In the genomic region with DNA sequence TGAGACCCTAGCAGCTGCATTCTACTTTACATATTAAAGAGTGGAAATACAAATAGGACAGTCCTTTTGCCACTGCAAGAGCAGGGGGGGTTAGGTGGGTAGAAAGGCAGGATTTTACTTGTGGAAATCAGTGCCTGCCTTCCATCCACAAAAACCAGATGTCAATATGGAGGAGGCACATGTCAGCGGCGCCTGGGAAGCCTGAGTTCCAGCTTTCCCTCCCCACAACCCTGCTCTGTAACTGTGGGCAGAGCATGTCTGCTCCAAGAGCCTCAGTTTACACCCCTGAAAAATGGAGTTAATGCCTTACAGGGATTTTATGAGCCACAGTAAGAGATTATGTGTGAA, we compare ENCODE assay signal across 16 cellular contexts. TPM values are rescaled to one million over a fixed set of nuclear protein-coding genes. Genes with fewer than 3 reads are reported as not detected.
DNase-seq lines count a peak whose midpoint lies in the region; ATAC-seq and TF ChIP-seq lines count a peak whose summit lies in the region.
"Had no signal": no experiment of that assay in that cellular context is flagged by ENCODE, and none has a peak within 500 bp of the region (broad histone marks: within the 10 kb centered on the region; RNA-seq: fewer than 3 reads in every experiment).

No MANE protein-coding gene starts in this region.

- POLR2A ChIA-PET in RWPE1 (lab: Yijun Ruan, JAX; ENCODE audit: low non-redundant PET), result no interaction called here

- peak overlapping the region; percentile 29 for H3K4me3 ChIP-seq in GM23338
- H3K4me3 ChIP-seq in neural cell (ENCODE audit: low read length), result no peak overlapping the region
- H3K4me3 ChIP-seq: K562, pancreas, skin epidermis had no signal

- H4K20me1 ChIP-seq in GM23338 (replicated peaks; ENCODE audit: insufficient read depth) (no peaks in the 10 kb centered on the region), neural cell (ENCODE audit: insufficient read depth) (no peaks in the 10 kb centered on the region)

- H3K4me1 ChIP-seq in GM23338 (ENCODE audit: insufficient read depth), result peaks cover 43% of the 10 kb centered on the region
- H3K4me1 ChIP-seq: pancreas had no signal

- H3K4me1 Mint-ChIP-seq in GM23338 (peaks cover 57% of the 10 kb centered on the region), endothelial cell (ENCODE audit: unreplicated experiment) (peaks cover 25% of the 10 kb centered on the region)
- H3K4me1 Mint-ChIP-seq: activated CD4-positive, alpha-beta T cell treated with anti-CD3 and anti-CD28 coated beads, Interleukin-2, amount 10 ng/mL, durations not matched to agents 7 days and 5 days; activated naive CD4-positive, alpha-beta T cell treated with anti-CD3 and anti-CD28 coated beads, Interleukin-2, amount 10 ng/mL, durations not matched to agents 7 days and 5 days had no signal

- H3K36me3 ChIP-seq in GM23338 (ENCODE audit: insufficient read depth), result 0 out of 2 replicates have a peak, but pooled peaks cover 5% of the 10 kb centered on the region
- no peaks in the 10 kb centered on the region for H3K36me3 ChIP-seq in neural cell (ENCODE audit: insufficient read depth, low read length)
- H3K36me3 ChIP-seq: pancreas had no signal

- CTCF ChIA-PET in RWPE1 (lab: Yijun Ruan, JAX), result interaction anchor here (1.0 kb wide), 1 partner anchor 8 kb away, joined by 4 read pairs; no protein-coding TSS in a partner anchor

- H3K27me3 ChIP-seq in GM23338 (ENCODE audit: insufficient read depth) (no peaks in the 10 kb centered on the region), neural cell (ENCODE audit: insufficient read depth, low read depth, low read length) (no peaks in the 10 kb centered on the region)
- H3K27me3 ChIP-seq: pancreas had no signal

- no peak for TF ChIP-seq CTCF in GM23338 (conservative IDR thresholded peaks at IDR 0.05; ENCODE audit: low read depth in 2 of 2)
- TF ChIP-seq CTCF in RWPE1 (conservative IDR thresholded peaks at IDR 0.05; ENCODE audit: low read depth), result no peak
- no peak for TF ChIP-seq CTCF in endothelial cell (IDR thresholded peaks at IDR 0.05; ENCODE audit: unreplicated experiment)
- no peak for TF ChIP-seq CTCF in neural cell (IDR thresholded peaks at IDR 0.05; ENCODE audit: poor library complexity, severe bottlenecking)

- peak overlapping the region; percentile 67 for H3K27ac ChIP-seq in GM23338 (ENCODE audit: low read depth)
- H3K27ac ChIP-seq in RWPE1, result peak overlapping the region; percentile 56
- H3K27ac ChIP-seq in neural cell (ENCODE audit: low read length), result no peak overlapping the region
- no peak overlapping the region for H3K27ac ChIP-seq in substantia nigra (ENCODE audit: low read depth, low read length, poor library complexity, severe bottlenecking)
- H3K27ac ChIP-seq: pancreas had no signal

- peaks cover 34% of the 10 kb centered on the region for H3K36me3 Mint-ChIP-seq in GM23338 (ENCODE audit: low read depth)
- peaks cover 7% of the 10 kb centered on the region for H3K36me3 Mint-ChIP-seq in endothelial cell (ENCODE audit: low read depth, unreplicated experiment)
- H3K36me3 Mint-ChIP-seq: activated naive CD4-positive, alpha-beta T cell treated with anti-CD3 and anti-CD28 coated beads, Interleukin-2, amount 10 ng/mL, durations not matched to agents 7 days and 5 days had no signal

- ATAC-seq in GM23338, result no peak
- ATAC-seq in HG03457 (IDR thresholded peaks at IDR 0.05; ENCODE audit: unreplicated experiment), result no peak
- ATAC-seq in GM21526 (IDR thresholded peaks at IDR 0.05; ENCODE audit: low FRiP score, unreplicated experiment), result no peak
- ATAC-seq: K562 had no signal

- no peaks in the 10 kb centered on the region for H3K9me2 ChIP-seq in GM23338 (ENCODE audit: insufficient read depth)
- no peaks in the 10 kb centered on the region for H3K9me2 ChIP-seq in neural cell (ENCODE audit: insufficient read depth, low read length)

- H3K9me3 Mint-ChIP-seq in GM23338, result no peaks in the 10 kb centered on the region
- H3K9me3 Mint-ChIP-seq in endothelial cell (ENCODE audit: unreplicated experiment), result no peaks in the 10 kb centered on the region
- H3K9me3 Mint-ChIP-seq: activated CD4-positive, alpha-beta T cell treated with anti-CD3 and anti-CD28 coated beads, Interleukin-2, amount 10 ng/mL, durations not matched to agents 7 days and 5 days; activated naive CD4-positive, alpha-beta T cell treated with anti-CD3 and anti-CD28 coated beads, Interleukin-2, amount 10 ng/mL, durations not matched to agents 7 days and 5 days had no signal

- peak overlapping the region; percentile 55 for H3K4me2 ChIP-seq in GM23338
- H3K4me2 ChIP-seq in neural cell (ENCODE audit: low read length), result no peak overlapping the region

- H3K9ac ChIP-seq in neural cell (ENCODE audit: low read length), result peak overlapping the region; percentile 25

- H3K27me3 Mint-ChIP-seq in GM23338 (ENCODE audit: insufficient read depth, low read depth, poor library complexity) (peaks cover 11% of the 10 kb centered on the region), endothelial cell (ENCODE audit: unreplicated experiment) (peaks cover 4% of the 10 kb centered on the region)
- H3K27me3 Mint-ChIP-seq: activated CD4-positive, alpha-beta T cell treated with anti-CD3 and anti-CD28 coated beads, Interleukin-2, amount 10 ng/mL, durations not matched to agents 7 days and 5 days had no signal

- no peak for TF ChIP-seq RAD21 in neural cell (conservative IDR thresholded peaks at IDR 0.05)

- no peak for TF ChIP-seq EP300 in neural cell (conservative IDR thresholded peaks at IDR 0.05; ENCODE audit: poor library complexity, severe bottlenecking)

- no peaks in the 10 kb centered on the region for H3K9me3 ChIP-seq in neural cell (ENCODE audit: low read length)
- H3K9me3 ChIP-seq: pancreas had no signal

- H3F3A ChIP-seq in GM23338 (replicated peaks; ENCODE audit: low read depth), result peaks cover 6% of the 10 kb centered on the region; the same call in 1 of the 2 replicates
- H3F3A ChIP-seq in neural cell (ENCODE audit: insufficient read depth, low read length, poor library complexity, severe bottlenecking), result no peaks in the 10 kb centered on the region

- H3K79me2 ChIP-seq in GM23338 (replicated peaks; ENCODE audit: insufficient read depth) (no peaks in the 10 kb centered on the region), neural cell (replicated peaks; ENCODE audit: insufficient read depth, low read length) (no peaks in the 10 kb centered on the region)

- DNase-seq in GM23338 (ENCODE audit: low spot score) (no peak), RWPE1 (ENCODE audit: low spot score) (no peak), endothelial cell (ENCODE audit: low spot score) (no peak), substantia nigra (lab: John Stamatoyannopoulos, UW) (no peak)
- no peak for DNase-seq in activated CD4-positive, CD25-positive, alpha-beta regulatory T cell (lab: John Stamatoyannopoulos, UW)
- DNase-seq: activated CD4-positive, alpha-beta T cell treated with anti-CD3 and anti-CD28 coated beads, Interleukin-2, amount 10 ng/mL, durations not matched to agents 7 days and 5 days; activated naive CD4-positive, alpha-beta T cell treated with anti-CD3 and anti-CD28 coated beads, Interleukin-2, amount 10 ng/mL, durations not matched to agents 7 days and 5 days; activated T-cell treated with anti-CD3 and anti-CD28 coated beads, Interleukin-2, amount 50 U/mL, for 1 hour; NCI-H1092; pancreas; stimulated activated CD4-positive, alpha-beta T cell treated with anti-CD3 and anti-CD28 coated beads, Interleukin-4, amount 100 ng/mL, for 24 hours had no signal

- H2AFZ ChIP-seq in GM23338, result no peak overlapping the region
- no peak overlapping the region for H2AFZ ChIP-seq in neural cell (ENCODE audit: low read depth, low read length)

- H3K27ac Mint-ChIP-seq in GM23338, result peak overlapping the region; percentile 94
- H3K27ac Mint-ChIP-seq in endothelial cell (ENCODE audit: unreplicated experiment), result peak overlapping the region; percentile 75
- H3K27ac Mint-ChIP-seq: activated CD4-positive, alpha-beta T cell treated with anti-CD3 and anti-CD28 coated beads, Interleukin-2, amount 10 ng/mL, durations not matched to agents 7 days and 5 days; activated naive CD4-positive, alpha-beta T cell treated with anti-CD3 and anti-CD28 coated beads, Interleukin-2, amount 10 ng/mL, durations not matched to agents 7 days and 5 days had no signal

- H3K4me3 Mint-ChIP-seq in GM23338, result 0 out of 3 replicates have a peak overlapping the region, but pooled peaks have one; percentile 36
- no peak overlapping the region for H3K4me3 Mint-ChIP-seq in endothelial cell (ENCODE audit: unreplicated experiment)
- H3K4me3 Mint-ChIP-seq: activated CD4-positive, alpha-beta T cell treated with anti-CD3 and anti-CD28 coated beads, Interleukin-2, amount 10 ng/mL, durations not matched to agents 7 days and 5 days; activated naive CD4-positive, alpha-beta T cell treated with anti-CD3 and anti-CD28 coated beads, Interleukin-2, amount 10 ng/mL, durations not matched to agents 7 days and 5 days had no signal

TF ChIP-seq in GM23338, 12 proteins besides CTCF, POLR2A, EP300 and RAD21 (continues in another document):
- no peak for TF ChIP-seq ETS1 (IDR thresholded peaks at IDR 0.05)
- TF ChIP-seq NANOG (IDR thresholded peaks at IDR 0.05; ENCODE audit: borderline replicate concordance), result no peak
- no peak for TF ChIP-seq CREB1 (CRISPR knock-in tag; IDR thresholded peaks at IDR 0.05; ENCODE audit: low read depth)

TF ChIP-seq in neural cell, 6 proteins besides CTCF, POLR2A, EP300 and RAD21 (continues in another document):
- TF ChIP-seq SMC3 (conservative IDR thresholded peaks at IDR 0.05; ENCODE audit: poor library complexity) (no peak), TAF1 (IDR thresholded peaks at IDR 0.05; ENCODE audit: low read depth) (no peak), EZH2 (IDR thresholded peaks at IDR 0.05; ENCODE audit: borderline replicate concordance, insufficient read depth, low read length, poor library complexity, severe bottlenecking) (no peak), MXI1 (conservative IDR thresholded peaks at IDR 0.05; ENCODE audit: poor library complexity, severe bottlenecking) (peak; percentile 25)

RNA-seq across cellular contexts. Expression of gene STEAP3, which starts 32.9 kb away (rescaled TPM):
- total RNA-seq in GM23338 (2014; rRNA removed; shearing (Covaris generic)), result 18.2 and 27.3 TPM in 2 replicates
- 7.5 and 8.6 TPM in 2 replicates for polyA plus RNA-seq in GM23338 (2016; fragmentation: Nextera tagmentation; extraction: Ambion mirVana)
- 17.9 TPM for total RNA-seq in endothelial cell (ENCODE audit: unreplicated experiment)
- polyA plus RNA-seq in neural cell, result 0.08 TPM in 1 of 2 replicates, not detected in the other
- not detected in 2 replicates for polyA minus RNA-seq in neural cell

Comparison
In these comparisons a context has a peak if more than half of its experiments do, and no peak if none do; other contexts are left out.
1. H3K27ac ChIP-seq: peak in GM23338 (single experiment) and RWPE1 (single experiment); none in neural cell (single experiment) and substantia nigra (single experiment).